In genomic region chr15:96360581-96361308, GRCh38 we compare ENCODE assay signal across 12 cellular contexts. TPM values are rescaled to one million over a fixed set of nuclear protein-coding genes. Genes with fewer than 3 reads are reported as not detected.
DNase-seq lines count a peak whose midpoint lies in the region; TF ChIP-seq lines count a peak whose summit lies in the region.
"Had no signal": no experiment of that assay in that cellular context is flagged by ENCODE, and none has a peak within 500 bp of the region (broad histone marks: within the 10 kb centered on the region; RNA-seq: fewer than 3 reads in every experiment).

No MANE protein-coding gene starts in this region.

- DNase-seq in activated CD4-positive, alpha-beta T cell treated with anti-CD3 and anti-CD28 coated beads, Interleukin-2, amount 10 ng/mL, durations not matched to agents 24 days and 14 days: peak; percentile 56
- no peak for DNase-seq in activated CD4-positive, alpha-beta T cell treated with anti-CD3 and anti-CD28 coated beads, Interleukin-2, amount 50 U/mL, for 1 hour
- DNase-seq in endothelial cell (ENCODE audit: low spot score) (no peak), type B pancreatic cell (ENCODE audit: extremely low spot score, unreplicated experiment) (peak; percentile 66), activated gamma-delta T cell (lab: John Stamatoyannopoulos, UW) (no peak), NCI-H446 (lab: John Stamatoyannopoulos, UW) (no peak)
- no peak for DNase-seq in activated CD8-positive, alpha-beta memory T cell treated with anti-CD3 and anti-CD28 coated beads, Interleukin-2, amount 50 U/mL, for 48 hours
- DNase-seq: activated CD4-positive, alpha-beta memory T cell treated with anti-CD3 and anti-CD28 coated beads for 36 hours; left cardiac atrium; NCI-H1105 treated with DMSO at 0.1 percent for 48 hours; stimulated activated CD4-positive, alpha-beta T cell treated with anti-CD3 and anti-CD28 coated beads, Interleukin-1b, Interleukin-23, amount 100 ng/mL, for 48 hours had no signal

- H3K4me3 Mint-ChIP-seq in activated CD4-positive, alpha-beta T cell treated with anti-CD3 and anti-CD28 coated beads, Interleukin-2, amount 10 ng/mL, durations not matched to agents 24 days and 14 days: peak overlapping the region; percentile 8
- H3K4me3 Mint-ChIP-seq in endothelial cell (ENCODE audit: unreplicated experiment) (peak overlapping the region; percentile 60), type B pancreatic cell (peak overlapping the region; percentile 83)
- H3K4me3 Mint-ChIP-seq: activated CD4-positive, alpha-beta memory T cell treated with anti-CD3 and anti-CD28 coated beads for 36 hours had no signal

- no peaks in the 10 kb centered on the region for H3K9me3 ChIP-seq in mesodermal cell (ENCODE audit: control insufficient read depth, low read length)

- peaks cover 8% of the 10 kb centered on the region for H3K9me3 Mint-ChIP-seq in activated CD4-positive, alpha-beta T cell treated with anti-CD3 and anti-CD28 coated beads, Interleukin-2, amount 10 ng/mL, durations not matched to agents 24 days and 14 days
- H3K9me3 Mint-ChIP-seq in endothelial cell (ENCODE audit: unreplicated experiment) (no peaks in the 10 kb centered on the region), type B pancreatic cell (no peaks in the 10 kb centered on the region)

- TF ChIP-seq CTCF in endothelial cell (IDR thresholded peaks at IDR 0.05; ENCODE audit: unreplicated experiment): no peak
- TF ChIP-seq CTCF in type B pancreatic cell (conservative IDR thresholded peaks at IDR 0.05): peak; percentile 18

- H3K4me1 Mint-ChIP-seq in activated CD4-positive, alpha-beta T cell treated with anti-CD3 and anti-CD28 coated beads, Interleukin-2, amount 10 ng/mL, durations not matched to agents 24 days and 14 days: peaks cover 12% of the 10 kb centered on the region
- H3K4me1 Mint-ChIP-seq in endothelial cell (ENCODE audit: unreplicated experiment): peaks cover 24% of the 10 kb centered on the region
- peaks cover 46% of the 10 kb centered on the region for H3K4me1 Mint-ChIP-seq in type B pancreatic cell (ENCODE audit: unreplicated experiment)

- H3K27me3 Mint-ChIP-seq in activated CD4-positive, alpha-beta T cell treated with anti-CD3 and anti-CD28 coated beads, Interleukin-2, amount 10 ng/mL, durations not matched to agents 24 days and 14 days: peaks cover 80% of the 10 kb centered on the region
- peaks cover 34% of the 10 kb centered on the region for H3K27me3 Mint-ChIP-seq in endothelial cell (ENCODE audit: unreplicated experiment)
- H3K27me3 Mint-ChIP-seq in type B pancreatic cell: peaks cover 93% of the 10 kb centered on the region

- H3K4me1 ChIP-seq in mesodermal cell (ENCODE audit: control insufficient read depth, insufficient read depth, low read length, poor library complexity, severe bottlenecking): peaks cover 36% of the 10 kb centered on the region

- H3K36me3 Mint-ChIP-seq in activated CD4-positive, alpha-beta T cell treated with anti-CD3 and anti-CD28 coated beads, Interleukin-2, amount 10 ng/mL, durations not matched to agents 24 days and 14 days (ENCODE audit: low read depth): peaks cover 9% of the 10 kb centered on the region
- no peaks in the 10 kb centered on the region for H3K36me3 Mint-ChIP-seq in endothelial cell (ENCODE audit: low read depth, unreplicated experiment)
- peaks cover 3% of the 10 kb centered on the region for H3K36me3 Mint-ChIP-seq in type B pancreatic cell

- 0% methylated on average over 6 to 21 of the region's 37 CpGs for WGBS in mesodermal cell (ENCODE audit: insufficient coverage in 2 of 2), 2 experiments

- H3K4me3 ChIP-seq in mesodermal cell (ENCODE audit: extremely low read depth, insufficient read depth, low read length, poor library complexity, severe bottlenecking): peak overlapping the region; percentile 26

- no peak overlapping the region for H3K27ac ChIP-seq in mesodermal cell (ENCODE audit: low read depth, low read length, severe bottlenecking)

- H3K27ac Mint-ChIP-seq in activated CD4-positive, alpha-beta T cell treated with anti-CD3 and anti-CD28 coated beads, Interleukin-2, amount 10 ng/mL, durations not matched to agents 24 days and 14 days: peak overlapping the region; percentile 41
- H3K27ac Mint-ChIP-seq in endothelial cell (ENCODE audit: unreplicated experiment) (no peak overlapping the region), type B pancreatic cell (peak overlapping the region; percentile 39)
- H3K27ac Mint-ChIP-seq: activated CD4-positive, alpha-beta memory T cell treated with anti-CD3 and anti-CD28 coated beads for 36 hours had no signal

- intact Hi-C loops in activated CD4-positive, alpha-beta T cell treated with anti-CD3 and anti-CD28 coated beads, Interleukin-2, amount 10 ng/mL, durations not matched to agents 24 days and 14 days (cut with micrococcal nuclease): no loop called here

- H3K36me3 ChIP-seq in mesodermal cell (ENCODE audit: control insufficient read depth, insufficient read depth, low read length): no peaks in the 10 kb centered on the region

RNA-seq across cellular contexts. Expression of gene NR2F2, which starts 30.2 kb away (rescaled TPM):
- not detected in 2 replicates for total RNA-seq in activated CD4-positive, alpha-beta T cell treated with anti-CD3 and anti-CD28 coated beads, Interleukin-2, amount 10 ng/mL, durations not matched to agents 24 days and 14 days
- total RNA-seq in endothelial cell (ENCODE audit: unreplicated experiment): 15.9 TPM
- polyA plus RNA-seq in mesodermal cell (2013, experiment 1 of 2): 8.3 TPM
- 6.9 TPM for polyA plus RNA-seq in mesodermal cell (2013, experiment 2 of 2)
- total RNA-seq in type B pancreatic cell (ENCODE audit: low replicate concordance): 135 and 270 TPM in 2 replicates
- total RNA-seq: activated CD4-positive, alpha-beta memory T cell treated with anti-CD3 and anti-CD28 coated beads for 36 hours had no signal

Comparison
In these comparisons a context has a peak if more than half of its experiments do, and no peak if none do; other contexts are left out.
1. DNase-seq: peak in activated CD4-positive, alpha-beta T cell treated with anti-CD3 and anti-CD28 coated beads, Interleukin-2, amount 10 ng/mL, durations not matched to agents 24 days and 14 days (single experiment) and type B pancreatic cell (single experiment); none in activated CD4-positive, alpha-beta T cell treated with anti-CD3 and anti-CD28 coated beads, Interleukin-2, amount 50 U/mL, for 1 hour (single experiment), endothelial cell (single experiment), activated gamma-delta T cell (single experiment), activated CD8-positive, alpha-beta memory T cell treated with anti-CD3 and anti-CD28 coated beads, Interleukin-2, amount 50 U/mL, for 48 hours (single experiment) and NCI-H446 (0 of 2).
2. H3K4me3 Mint-ChIP-seq: peak in every context shown above with its lines; median percentile 83 in type B pancreatic cell; 60 in endothelial cell; 8 in activated CD4-positive, alpha-beta T cell treated with anti-CD3 and anti-CD28 coated beads, Interleukin-2, amount 10 ng/mL, durations not matched to agents 24 days and 14 days.
3. RNA of gene NR2F2, which starts 30.2 kb away (total RNA-seq): 135 to 270 TPM in type B pancreatic cell and 15.9 TPM in endothelial cell (single experiment); not detected in activated CD4-positive, alpha-beta T cell treated with anti-CD3 and anti-CD28 coated beads, Interleukin-2, amount 10 ng/mL, durations not matched to agents 24 days and 14 days; every median in the first group is over 10 times any median in the second.